Comparison of ENCODE assay signal across 1 cellular context in genomic region chr2:234423884-234424283, GRCh38.
TF ChIP-seq lines count a peak whose summit lies in the region.

No MANE protein-coding gene starts in this region.

TF ChIP-seq in IMR-90, 13 proteins besides CTCF, POLR2A, EP300 and RAD21 (continued from another document):
- TF ChIP-seq ELK1 (IDR thresholded peaks at IDR 0.05; ENCODE audit: borderline replicate concordance, low read depth, low read length) (no peak), CHD1 (IDR thresholded peaks at IDR 0.05; ENCODE audit: low read depth, low read length) (no peak), BHLHE40 (IDR thresholded peaks at IDR 0.05; ENCODE audit: low read depth, low read length) (no peak), SMC3 (IDR thresholded peaks at IDR 0.05; ENCODE audit: low read depth, low read length) (no peak), USF2 (IDR thresholded peaks at IDR 0.05; ENCODE audit: low read depth, low read length) (no peak), CEBPB (IDR thresholded peaks at IDR 0.05; ENCODE audit: low read depth, low read length) (no peak)
